22 cellular contexts compared by ENCODE assay signal in the genomic region with DNA sequence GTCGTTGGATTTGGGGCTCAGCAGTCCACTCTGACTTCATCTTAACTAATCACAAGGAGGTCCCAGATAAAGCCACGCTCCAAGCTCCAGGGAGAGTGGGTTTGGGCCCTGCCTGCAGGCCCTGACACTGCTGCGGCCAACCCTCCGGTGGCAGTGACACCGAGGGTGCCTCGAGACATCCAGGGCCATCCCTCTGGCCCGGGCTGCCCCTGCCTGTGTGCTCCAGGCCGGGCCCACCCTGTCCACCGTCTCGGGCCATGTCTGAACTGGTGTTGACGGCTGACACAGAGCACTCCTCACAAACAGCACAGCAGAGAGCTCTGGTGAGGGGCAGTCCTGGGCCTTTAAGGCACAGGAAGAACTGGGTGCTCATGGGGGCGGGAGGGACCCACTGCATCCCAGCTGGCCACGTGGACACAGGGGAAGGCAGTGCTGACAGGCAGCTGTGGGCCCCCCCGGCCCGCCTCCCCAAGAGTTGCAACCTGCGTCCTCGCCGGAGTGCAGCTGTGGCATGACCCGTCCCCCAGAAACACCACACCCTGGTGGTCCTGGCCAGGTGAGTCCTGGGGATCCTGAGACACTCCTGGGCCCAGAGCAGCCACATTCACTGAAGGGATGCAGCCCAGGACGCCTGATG.
DNase-seq lines count a peak whose midpoint lies in the region; ATAC-seq and TF ChIP-seq lines count a peak whose summit lies in the region.
"Had no signal": no experiment of that assay in that cellular context is flagged by ENCODE, and none has a peak within 500 bp of the region (broad histone marks: within the 10 kb centered on the region; RNA-seq: fewer than 3 reads in every experiment).

No MANE protein-coding gene starts in this region.

- peak overlapping the region; percentile 49 for H3K14ac ChIP-seq in neuronal stem cell (ENCODE audit: low read length)

- no peak overlapping the region for H3K4me3 Mint-ChIP-seq in activated CD4-positive, alpha-beta T cell treated with anti-CD3 and anti-CD28 coated beads, Interleukin-2, amount 10 ng/mL, durations not matched to agents 7 days and 5 days
- H3K4me3 Mint-ChIP-seq: CD4-positive, CD25-positive, alpha-beta regulatory T cell; CD8-positive, alpha-beta T cell had no signal

- H2BK120ac ChIP-seq in neuronal stem cell (ENCODE audit: low read depth, low read length): no peak overlapping the region

- no peak overlapping the region for H3K27ac ChIP-seq in BLaER1 treated with 17β-estradiol and CSF1 and Interleukin-3, amounts not matched to agents 10 nM and 100 nM
- 0 out of 2 replicates have a peak overlapping the region, but pooled peaks have one; percentile 26 for H3K27ac ChIP-seq in WERI-Rb-1
- H3K27ac ChIP-seq in neuronal stem cell (replicated peaks; ENCODE audit: low read length): no peak overlapping the region
- H3K27ac ChIP-seq: A549, C4-2B, GM23248 had no signal

- no peaks in the 10 kb centered on the region for H3K27me3 Mint-ChIP-seq in activated CD4-positive, alpha-beta T cell treated with anti-CD3 and anti-CD28 coated beads, Interleukin-2, amount 10 ng/mL, durations not matched to agents 7 days and 5 days
- H3K27me3 Mint-ChIP-seq: CD4-positive, CD25-positive, alpha-beta regulatory T cell had no signal

- CTCF ChIA-PET in activated CD4-positive, alpha-beta T cell treated with anti-CD3 and anti-CD28 coated beads, Interleukin-2, amount 10 ng/mL, durations not matched to agents 7 days and 5 days (lab: Charles Lee): no interaction called here

- no peak for TF ChIP-seq CTCF in WERI-Rb-1 (IDR thresholded peaks at IDR 0.05; ENCODE audit: low read depth, low read length)

- H3K36me3 ChIP-seq in BLaER1 treated with 17β-estradiol and CSF1 and Interleukin-3, amounts not matched to agents 10 nM and 100 nM: peaks cover 0 to 7% (median 0%) of the 10 kb centered on the region in 11 experiments; a peak in 4 of 22 replicates
- H3K36me3 ChIP-seq in WERI-Rb-1 (no peaks in the 10 kb centered on the region), neuronal stem cell (replicated peaks in 1 of 2; ENCODE audit: control insufficient read depth in 2 of 2, insufficient read depth in 2 of 2, low read length in 2 of 2) (no peaks in the 10 kb centered on the region)
- H3K36me3 ChIP-seq: BE2C had no signal

- H2BK15ac ChIP-seq in neuronal stem cell (ENCODE audit: low read length): no peak overlapping the region

- no peak overlapping the region for H2AFZ ChIP-seq in neuronal stem cell (ENCODE audit: low read length)
- H2AFZ ChIP-seq: GM23248 had no signal

- no peak overlapping the region for H3K27ac Mint-ChIP-seq in activated CD4-positive, alpha-beta T cell treated with anti-CD3 and anti-CD28 coated beads, Interleukin-2, amount 10 ng/mL, durations not matched to agents 7 days and 5 days
- H3K27ac Mint-ChIP-seq: CD4-positive, CD25-positive, alpha-beta regulatory T cell; CD8-positive, alpha-beta T cell had no signal

- peak; percentile 20 for DNase-seq in Right ventricle myocardium superior
- DNase-seq in left cardiac atrium: no peak
- no peak for DNase-seq in WERI-Rb-1
- DNase-seq in neuronal stem cell (ENCODE audit: low spot score): no peak
- no peak for DNase-seq in SW480 (ENCODE audit: low spot score)
- DNase-seq in activated CD4-positive, alpha-beta T cell treated with anti-CD3 and anti-CD28 coated beads, Interleukin-2, amount 10 ng/mL, durations not matched to agents 7 days and 5 days: no peak
- DNase-seq: 8988T; ACHN; AML-193; BE2C; Caco-2; CD4-positive, CD25-positive, alpha-beta regulatory T cell; DMS153; DND-41; GM23248; H7 had no signal

- H3K9me3 Mint-ChIP-seq in activated CD4-positive, alpha-beta T cell treated with anti-CD3 and anti-CD28 coated beads, Interleukin-2, amount 10 ng/mL, durations not matched to agents 7 days and 5 days: no peaks in the 10 kb centered on the region
- H3K9me3 Mint-ChIP-seq: CD8-positive, alpha-beta T cell had no signal

- H4K91ac ChIP-seq in neuronal stem cell (ENCODE audit: low read depth, low read length, poor library complexity): no peak overlapping the region

- no peak overlapping the region for H3K23ac ChIP-seq in neuronal stem cell (ENCODE audit: low read depth, low read length, poor library complexity)

- WGBS in neuronal stem cell (ENCODE audit: extremely low coverage in 2 of 2, insufficient read length in 2 of 2, insufficient replicate concordance in 1 of 2), 2 donors: no CpG with 5 or more reads among the region's 20 CpGs

- H4K20me1 ChIP-seq in BLaER1 treated with 17β-estradiol and CSF1 and Interleukin-3, amounts not matched to agents 10 nM and 100 nM: peaks cover 0 to 76% (median 40%) of the 10 kb centered on the region in 11 experiments; a peak in 13 of 22 replicates

- no peak overlapping the region for H3K18ac ChIP-seq in neuronal stem cell (ENCODE audit: low read length)

- no peak overlapping the region for H3K4me3 ChIP-seq in BLaER1 treated with 17β-estradiol and CSF1 and Interleukin-3, amounts not matched to agents 10 nM and 100 nM
- H3K4me3 ChIP-seq in WERI-Rb-1 (ENCODE audit: low read depth, low read length) (no peak overlapping the region), neuronal stem cell (ENCODE audit: low read length in 2 of 2) (no peak overlapping the region)
- H3K4me3 ChIP-seq: A549, GM23248 had no signal

- H2BK12ac ChIP-seq in neuronal stem cell (ENCODE audit: low read length): no peak overlapping the region

- no peaks in the 10 kb centered on the region for H3K4me1 Mint-ChIP-seq in activated CD4-positive, alpha-beta T cell treated with anti-CD3 and anti-CD28 coated beads, Interleukin-2, amount 10 ng/mL, durations not matched to agents 7 days and 5 days
- H3K4me1 Mint-ChIP-seq: CD4-positive, CD25-positive, alpha-beta regulatory T cell had no signal

- no peaks in the 10 kb centered on the region for H3K36me3 Mint-ChIP-seq in activated CD4-positive, alpha-beta T cell treated with anti-CD3 and anti-CD28 coated beads, Interleukin-2, amount 10 ng/mL, durations not matched to agents 7 days and 5 days (ENCODE audit: low read depth)

- peaks cover 16 to 25% (median 23%) of the 10 kb centered on the region in 10 experiments; a peak in 19 of 20 replicates for H3K4me1 ChIP-seq in BLaER1 treated with 17β-estradiol and CSF1 and Interleukin-3, amounts not matched to agents 10 nM and 100 nM
- peaks cover 4 to 14% of the 10 kb centered on the region in 2 donors for H3K4me1 ChIP-seq in neuronal stem cell (ENCODE audit: control insufficient read depth in 2 of 2, insufficient read depth in 1 of 2, low read depth in 1 of 2, low read length in 2 of 2)
- H3K4me1 ChIP-seq: A549, Caco-2 had no signal

- peaks cover 3% of the 10 kb centered on the region for H3K79me1 ChIP-seq in neuronal stem cell (ENCODE audit: low read depth, low read length)

- H2AK5ac ChIP-seq in neuronal stem cell (ENCODE audit: low read depth, low read length): no peak overlapping the region

- peak overlapping the region in 8 of 11 experiments; percentile 50 to 95 (median 82); a peak in 16 of 22 replicates for H3K4me2 ChIP-seq in BLaER1 treated with 17β-estradiol and CSF1 and Interleukin-3, amounts not matched to agents 10 nM and 100 nM
- no peak overlapping the region for H3K4me2 ChIP-seq in neuronal stem cell (ENCODE audit: insufficient read depth, low read length, poor library complexity, severe bottlenecking)
- H3K4me2 ChIP-seq: A549 had no signal

- no peak overlapping the region for H2BK5ac ChIP-seq in neuronal stem cell (ENCODE audit: low read length)

- H3K4ac ChIP-seq in neuronal stem cell (ENCODE audit: low read length): no peak overlapping the region

- H3K9ac ChIP-seq in BLaER1 treated with 17β-estradiol and CSF1 and Interleukin-3, amounts not matched to agents 10 nM and 100 nM: peak overlapping the region in 1 of 11 experiments; percentile 18; a peak in 1 of 22 replicates
- H3K9ac ChIP-seq in neuronal stem cell (ENCODE audit: low read depth, low read length, poor library complexity): no peak overlapping the region
- H3K9ac ChIP-seq: GM23248 had no signal

- no peaks in the 10 kb centered on the region for H3K9me3 ChIP-seq in BLaER1 treated with 17β-estradiol and CSF1 and Interleukin-3, amounts not matched to agents 10 nM and 100 nM (replicated peaks in 1 of 11)
- H3K9me3 ChIP-seq in WERI-Rb-1 (ENCODE audit: severe bottlenecking): no peaks in the 10 kb centered on the region
- no peaks in the 10 kb centered on the region for H3K9me3 ChIP-seq in neuronal stem cell (replicated peaks in 1 of 2; ENCODE audit: control insufficient read depth in 2 of 2, insufficient read depth in 1 of 2, low read depth in 1 of 2, low read length in 2 of 2)
- H3K9me3 ChIP-seq: A549, BE2C, Caco-2 had no signal

- ATAC-seq in Right ventricle myocardium superior (ENCODE audit: poor library complexity) (peak; percentile 6), left cardiac atrium (no peak), HG02840 (IDR thresholded peaks at IDR 0.05; ENCODE audit: low FRiP score, unreplicated experiment) (no peak)
- ATAC-seq: A549; CD8-positive, alpha-beta T cell; HCT116 had no signal

- H3K27me3 ChIP-seq in BLaER1 treated with 17β-estradiol and CSF1 and Interleukin-3, amounts not matched to agents 10 nM and 100 nM: peaks cover 0 to 18% (median 0%) of the 10 kb centered on the region in 11 experiments; a peak in 7 of 22 replicates
- H3K27me3 ChIP-seq in WERI-Rb-1 (ENCODE audit: insufficient read depth, low read depth, severe bottlenecking): no peaks in the 10 kb centered on the region
- H3K27me3 ChIP-seq in neuronal stem cell (ENCODE audit: control insufficient read depth in 3 of 3, insufficient read depth in 3 of 3, low read depth in 1 of 3, low read length in 3 of 3): no peaks in the 10 kb centered on the region
- H3K27me3 ChIP-seq: BE2C had no signal

- no peak overlapping the region for H4K8ac ChIP-seq in neuronal stem cell (ENCODE audit: low read depth, low read length)

- intact Hi-C loops in Right ventricle myocardium superior (cut with DNase I) (no loop called here), left cardiac atrium (cut with DNase I) (no loop called here)

- POLR2A ChIA-PET in activated CD4-positive, alpha-beta T cell treated with anti-CD3 and anti-CD28 coated beads, Interleukin-2, amount 10 ng/mL, durations not matched to agents 7 days and 5 days (lab: Charles Lee): no interaction called here
